In genomic region chr4:147313114-147313513, GRCh38 we compare ENCODE assay signal across 29 cellular contexts.
"Had no signal": no experiment of that assay in that cellular context is flagged by ENCODE, and none has a peak within 500 bp of the region (broad histone marks: within the 10 kb centered on the region; RNA-seq: fewer than 3 reads in every experiment).

No MANE protein-coding gene starts in this region.

- H3K27ac ChIP-seq: coronary artery, dorsolateral prefrontal cortex, gastroesophageal sphincter, parathyroid adenoma, right atrium auricular region, stomach, suprapubic skin, tibial nerve had no signal

- H3K79me2 ChIP-seq: parathyroid adenoma had no signal

- H3K36me3 ChIP-seq: gastroesophageal sphincter, right atrium auricular region, stomach, suprapubic skin, tibial nerve, uterus had no signal

- H3K27ac Mint-ChIP-seq: activated CD4-positive, alpha-beta T cell treated with anti-CD3 and anti-CD28 coated beads, Interleukin-2, amount 10 ng/mL, durations not matched to agents 7 days and 5 days; activated CD8-positive, alpha-beta T cell treated with anti-CD3 and anti-CD28 coated beads for 36 hours; activated naive CD4-positive, alpha-beta T cell treated with anti-CD3 and anti-CD28 coated beads, Interleukin-2, amount 50 U/mL, for 24 hours; activated naive CD8-positive, alpha-beta T cell treated with anti-CD3 and anti-CD28 coated beads, Interleukin-2, amount 50 U/mL, for 24 hours; activated T-helper 2 cell treated with anti-CD3 and anti-CD28 coated beads, Interferon-gamma antibody, Interleukin-2, Interleukin-4, amounts not matched to agents 10 μg/mL and 5 μg/mL and 100 μg/mL, durations not matched to agents 14 hours and 24 hours and 36 hours; immature natural killer cell; naive B cell; stimulated activated naive B cell treated with anti-CD40 and anti-IgM and Interleukin-4, amounts not matched to agents 10 μg/mL and 1 μg/mL and 100 μg/mL, for 72 hours; WTC11 had no signal

- H3K4me1 Mint-ChIP-seq: activated CD4-positive, alpha-beta T cell treated with anti-CD3 and anti-CD28 coated beads, Interleukin-2, amount 10 ng/mL, durations not matched to agents 7 days and 5 days; activated naive CD4-positive, alpha-beta T cell treated with anti-CD3 and anti-CD28 coated beads, Interleukin-2, amount 50 U/mL, for 24 hours; activated naive CD8-positive, alpha-beta T cell treated with anti-CD3 and anti-CD28 coated beads, Interleukin-2, amount 50 U/mL, for 24 hours; central memory CD8-positive, alpha-beta T cell; immature natural killer cell; naive B cell; stimulated activated naive B cell treated with anti-CD40 and anti-IgM and Interleukin-4, amounts not matched to agents 10 μg/mL and 1 μg/mL and 100 μg/mL, for 72 hours had no signal

- H3K9me3 ChIP-seq: gastroesophageal sphincter, right atrium auricular region, stomach, suprapubic skin, tibial nerve, uterus had no signal

- DNase-seq: activated CD4-positive, alpha-beta T cell treated with anti-CD3 and anti-CD28 coated beads for 1 hour; activated CD4-positive, alpha-beta T cell treated with anti-CD3 and anti-CD28 coated beads, Interleukin-2, amount 10 ng/mL, durations not matched to agents 7 days and 5 days; activated CD8-positive, alpha-beta T cell treated with anti-CD3 and anti-CD28 coated beads for 36 hours; activated naive CD8-positive, alpha-beta T cell treated with anti-CD3 and anti-CD28 coated beads, Interleukin-2, amount 50 U/mL, for 24 hours; activated T-cell treated with anti-CD3 and anti-CD28 coated beads, Interleukin-2, amount 50 U/mL, for 4 hours; dorsolateral prefrontal cortex; effector memory CD4-positive, alpha-beta T cell; hypothalamus; immature natural killer cell; kidney; left colon; naive B cell; nucleus accumbens; stimulated activated CD4-positive, alpha-beta T cell treated with anti-CD3 and anti-CD28 coated beads, Interleukin-15, amount 100 ng/mL, for 24 hours; stimulated activated CD4-positive, alpha-beta T cell treated with anti-CD3 and anti-CD28 coated beads, Interleukin-2, amount 100 ng/mL, for 24 hours; stimulated activated naive B cell treated with anti-CD40 and anti-IgM and Interleukin-4, amounts not matched to agents 10 μg/mL and 1 μg/mL and 100 μg/mL, for 72 hours; stomach; T-helper 2 cell; uterus had no signal

- H3K27me3 ChIP-seq: dorsolateral prefrontal cortex, gastroesophageal sphincter, right atrium auricular region, stomach, suprapubic skin, tibial nerve, uterus had no signal

- H2AFZ ChIP-seq: parathyroid adenoma had no signal

- H3K9me3 Mint-ChIP-seq: activated CD4-positive, alpha-beta T cell treated with anti-CD3 and anti-CD28 coated beads, Interleukin-2, amount 10 ng/mL, durations not matched to agents 7 days and 5 days; activated CD8-positive, alpha-beta T cell treated with anti-CD3 and anti-CD28 coated beads for 36 hours; activated naive CD4-positive, alpha-beta T cell treated with anti-CD3 and anti-CD28 coated beads, Interleukin-2, amount 50 U/mL, for 24 hours; activated naive CD8-positive, alpha-beta T cell treated with anti-CD3 and anti-CD28 coated beads, Interleukin-2, amount 50 U/mL, for 24 hours; activated T-cell treated with anti-CD3 and anti-CD28 coated beads, Interleukin-2, amount 50 U/mL, for 4 hours; activated T-helper 2 cell treated with anti-CD3 and anti-CD28 coated beads, Interferon-gamma antibody, Interleukin-2, Interleukin-4, amounts not matched to agents 10 μg/mL and 5 μg/mL and 100 μg/mL, durations not matched to agents 14 hours and 24 hours and 36 hours; WTC11 had no signal

- ATAC-seq: activated CD8-positive, alpha-beta T cell treated with anti-CD3 and anti-CD28 coated beads for 36 hours; activated naive CD8-positive, alpha-beta T cell treated with anti-CD3 and anti-CD28 coated beads, Interleukin-2, amount 50 U/mL, for 24 hours; activated T-cell treated with anti-CD3 and anti-CD28 coated beads, Interleukin-2, amount 50 U/mL, for 4 hours; gastroesophageal sphincter; left colon; stimulated activated naive B cell treated with anti-CD40 and anti-IgM and Interleukin-4, amounts not matched to agents 10 μg/mL and 1 μg/mL and 100 μg/mL, for 72 hours; WTC11 had no signal

- H3K4me3 Mint-ChIP-seq: activated CD4-positive, alpha-beta T cell treated with anti-CD3 and anti-CD28 coated beads, Interleukin-2, amount 10 ng/mL, durations not matched to agents 7 days and 5 days; activated CD8-positive, alpha-beta T cell treated with anti-CD3 and anti-CD28 coated beads for 36 hours; activated naive CD4-positive, alpha-beta T cell treated with anti-CD3 and anti-CD28 coated beads, Interleukin-2, amount 50 U/mL, for 24 hours; activated naive CD8-positive, alpha-beta T cell treated with anti-CD3 and anti-CD28 coated beads, Interleukin-2, amount 50 U/mL, for 24 hours; activated T-cell treated with anti-CD3 and anti-CD28 coated beads, Interleukin-2, amount 50 U/mL, for 4 hours; central memory CD8-positive, alpha-beta T cell; immature natural killer cell; naive B cell; stimulated activated naive B cell treated with anti-CD40 and anti-IgM and Interleukin-4, amounts not matched to agents 10 μg/mL and 1 μg/mL and 100 μg/mL, for 72 hours; WTC11 had no signal

- H3K36me3 Mint-ChIP-seq: activated naive CD4-positive, alpha-beta T cell treated with anti-CD3 and anti-CD28 coated beads, Interleukin-2, amount 50 U/mL, for 24 hours; immature natural killer cell; naive B cell; stimulated activated naive B cell treated with anti-CD40 and anti-IgM and Interleukin-4, amounts not matched to agents 10 μg/mL and 1 μg/mL and 100 μg/mL, for 72 hours; WTC11 had no signal

- H3K27me3 Mint-ChIP-seq: activated CD4-positive, alpha-beta T cell treated with anti-CD3 and anti-CD28 coated beads, Interleukin-2, amount 10 ng/mL, durations not matched to agents 7 days and 5 days; activated CD8-positive, alpha-beta T cell treated with anti-CD3 and anti-CD28 coated beads for 36 hours; activated naive CD8-positive, alpha-beta T cell treated with anti-CD3 and anti-CD28 coated beads, Interleukin-2, amount 50 U/mL, for 24 hours; central memory CD8-positive, alpha-beta T cell; naive B cell; stimulated activated naive B cell treated with anti-CD40 and anti-IgM and Interleukin-4, amounts not matched to agents 10 μg/mL and 1 μg/mL and 100 μg/mL, for 72 hours had no signal

- H3K9ac ChIP-seq: parathyroid adenoma had no signal

- H3K4me3 ChIP-seq: coronary artery, dorsolateral prefrontal cortex, gastroesophageal sphincter, right atrium auricular region, stomach, suprapubic skin, tibial nerve, uterus had no signal

- H3K4me1 ChIP-seq: gastroesophageal sphincter, parathyroid adenoma, right atrium auricular region, stomach, suprapubic skin, tibial nerve, uterus had no signal
